ENCODE assay signal across 1 cellular context in genomic region chr6:125102411-125102810, GRCh38.
TF ChIP-seq lines count a peak whose summit lies in the region.

No MANE protein-coding gene starts in this region.

TF ChIP-seq in A549, 52 proteins besides CTCF, POLR2A, EP300 and RAD21:
- no peak for TF ChIP-seq MAZ (IDR thresholded peaks at IDR 0.05; ENCODE audit: borderline replicate concordance, low read depth, low read length)
- no peak for TF ChIP-seq CHD2 (IDR thresholded peaks at IDR 0.05; ENCODE audit: low read length, partially characterized antibody)
- TF ChIP-seq, protein P1, sequence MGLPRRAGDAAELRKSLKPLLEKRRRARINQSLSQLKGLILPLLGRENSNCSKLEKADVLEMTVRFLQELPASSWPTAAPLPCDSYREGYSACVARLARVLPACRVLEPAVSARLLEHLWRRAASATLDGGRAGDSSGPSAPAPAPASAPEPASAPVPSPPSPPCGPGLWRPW (IDR thresholded peaks at IDR 0.05): no peak
